10 cellular contexts compared by ENCODE assay signal in genomic region chr12:95169368-95169767, GRCh38. TPM values are rescaled to one million over a fixed set of nuclear protein-coding genes. Genes with fewer than 3 reads are reported as not detected.
A peak's percentile ranks its signal among the peaks of the same experiment; 100 is the strongest.
DNase-seq lines count a peak whose midpoint lies in the region; ATAC-seq and TF ChIP-seq lines count a peak whose summit lies in the region.
"Had no signal": no experiment of that assay in that cellular context is flagged by ENCODE, and none has a peak within 500 bp of the region (broad histone marks: within the 10 kb centered on the region; RNA-seq: fewer than 3 reads in every experiment).

No MANE protein-coding gene starts in this region.

- DNase-seq in MCF 10A (ENCODE audit: unreplicated experiment) (peak; percentile 60), breast epithelium (ENCODE audit: low spot score in 2 of 2) (no peak), amniotic stem cell (lab: John Stamatoyannopoulos, UW) (peak; percentile 20), kidney epithelial cell (ENCODE audit: low read depth) (peak; percentile 90), upper lobe of right lung (no peak), NCI-H1436 treated with DMSO at 0.1 percent for 48 hours (lab: John Stamatoyannopoulos, UW) (no peak), GM19238 (ENCODE audit: insufficient read length, low spot score) (no peak)
- DNase-seq: NCI-H2171 had no signal

- H3K4me3 Mint-ChIP-seq in MCF 10A (ENCODE audit: unreplicated experiment), result no peak overlapping the region
- H3K4me3 Mint-ChIP-seq: activated naive CD8-positive, alpha-beta T cell had no signal

- H3K27me3 ChIP-seq in breast epithelium (no peaks in the 10 kb centered on the region), kidney epithelial cell (ENCODE audit: control insufficient read depth, insufficient read depth, low read length) (no peaks in the 10 kb centered on the region), upper lobe of right lung (no peaks in the 10 kb centered on the region)

- H3K4me1 Mint-ChIP-seq in MCF 10A (ENCODE audit: insufficient read depth, unreplicated experiment), result peaks cover 27% of the 10 kb centered on the region

- peaks cover 0 to 10% of the 10 kb centered on the region in 2 donors for H3K4me1 ChIP-seq in breast epithelium
- peaks cover 34% of the 10 kb centered on the region for H3K4me1 ChIP-seq in upper lobe of right lung

- intact Hi-C loops in MCF 10A (cut with micrococcal nuclease), result loop anchor here (2.0 kb wide), 1 partner anchor 47 kb away; the partner anchor contains the start of genes FGD6 and VEZT
- intact Hi-C loops in breast epithelium (cut with DNase I; ENCODE audit: low total_unique reads), result no loop called here
- intact Hi-C loops in upper lobe of right lung (cut with DNase I), result no loop called here

- no TSS peak for BruUV-seq in MCF 10A (replicated peaks; lab: Mats Ljungman, UMichigan)

- no peak for TF ChIP-seq POLR2A in breast epithelium (IDR thresholded peaks at IDR 0.05)

- no peaks in the 10 kb centered on the region for H3K9me3 Mint-ChIP-seq in MCF 10A (ENCODE audit: unreplicated experiment)

- H3K27ac ChIP-seq in breast epithelium (no peak overlapping the region), upper lobe of right lung (peak overlapping the region; percentile 58)

- POLR2A ChIA-PET in MCF 10A (lab: Yijun Ruan, JAX), result no interaction called here

- peaks cover 48% of the 10 kb centered on the region for H3K36me3 Mint-ChIP-seq in MCF 10A (ENCODE audit: insufficient read depth, unreplicated experiment)
- H3K36me3 Mint-ChIP-seq: activated naive CD8-positive, alpha-beta T cell had no signal

- no peaks in the 10 kb centered on the region for H3K27me3 Mint-ChIP-seq in MCF 10A (ENCODE audit: insufficient read depth, unreplicated experiment)
- H3K27me3 Mint-ChIP-seq: activated naive CD8-positive, alpha-beta T cell had no signal

- ATAC-seq in upper lobe of right lung (peak; percentile 85), HG03342 (IDR thresholded peaks at IDR 0.05; ENCODE audit: unreplicated experiment) (no peak)

- H3K36me3 ChIP-seq in breast epithelium (no peaks in the 10 kb centered on the region), kidney epithelial cell (ENCODE audit: control insufficient read depth, insufficient read depth, low read length) (no peaks in the 10 kb centered on the region), upper lobe of right lung (peaks cover 6% of the 10 kb centered on the region)

- H3K4me3 ChIP-seq in breast epithelium (no peak overlapping the region), kidney epithelial cell (ENCODE audit: low read depth, low read length) (no peak overlapping the region), upper lobe of right lung (no peak overlapping the region)

- peak overlapping the region; percentile 84 for H3K27ac Mint-ChIP-seq in MCF 10A (ENCODE audit: low read depth, unreplicated experiment)
- H3K27ac Mint-ChIP-seq: activated naive CD8-positive, alpha-beta T cell had no signal

- CTCF ChIA-PET in MCF 10A (lab: Yijun Ruan, JAX), result interaction anchor here (0.7 kb wide), 1 partner anchor 39 kb away, joined by 3 read pairs; no protein-coding TSS in a partner anchor

- H3K9me3 ChIP-seq in breast epithelium (no peaks in the 10 kb centered on the region), upper lobe of right lung (no peaks in the 10 kb centered on the region)

- TF ChIP-seq CTCF in MCF 10A (IDR thresholded peaks at IDR 0.05; ENCODE audit: unreplicated experiment), result no peak
- TF ChIP-seq CTCF in breast epithelium (IDR thresholded peaks at IDR 0.05), result no peak
- TF ChIP-seq CTCF in kidney epithelial cell (IDR thresholded peaks at IDR 0.05; ENCODE audit: insufficient read depth, low read length, poor library complexity, severe bottlenecking), result no peak
- no peak for TF ChIP-seq CTCF in upper lobe of right lung (IDR thresholded peaks at IDR 0.05)

RNA-seq across cellular contexts. Expression of gene FGD6, which starts 47.9 kb away (rescaled TPM):
- total RNA-seq in MCF 10A (2022) (17.2 and 25.1 TPM in 2 replicates), breast epithelium (10 to 100 TPM in 2 of 3 donors, 1 to 10 TPM in 1; 5.6 to 28.0 (median 13.1) TPM), kidney epithelial cell (31.5 and 40.9 TPM in 2 replicates), upper lobe of right lung (28.8 TPM)

RNA-seq across cellular contexts. Expression of gene VEZT, which starts 48.2 kb away (rescaled TPM):
- total RNA-seq in MCF 10A (2022), result 88.1 and 107 TPM in 2 replicates
- total RNA-seq in breast epithelium, result 100 to 1,000 TPM in 1 of 3 donors, 10 to 100 TPM in 2; 72.8 to 126 (median 73.8) TPM
- 82.6 and 82.7 TPM in 2 replicates for total RNA-seq in kidney epithelial cell
- 69.9 TPM for total RNA-seq in upper lobe of right lung

Comparison
In these comparisons a context has a peak if more than half of its experiments do, and no peak if none do; other contexts are left out.
1. DNase-seq: peak in MCF 10A (single experiment), amniotic stem cell (single experiment) and kidney epithelial cell (single experiment); none in breast epithelium (0 of 2), upper lobe of right lung (single experiment), NCI-H1436 treated with DMSO at 0.1 percent for 48 hours (single experiment) and GM19238 (single experiment).